ENCODE assay signal across 8 cellular contexts in genomic region chr4:138035781-138036258, GRCh38.
DNase-seq lines count a peak whose midpoint lies in the region; ATAC-seq and TF ChIP-seq lines count a peak whose summit lies in the region.

No MANE protein-coding gene starts in this region.

- no peak overlapping the region for H3K4me3 Mint-ChIP-seq in activated naive CD4-positive, alpha-beta T cell treated with anti-CD3 and anti-CD28 coated beads for 36 hours

- no peaks in the 10 kb centered on the region for H3K36me3 Mint-ChIP-seq in activated naive CD4-positive, alpha-beta T cell treated with anti-CD3 and anti-CD28 coated beads for 36 hours (ENCODE audit: low read depth)

- TF ChIP-seq CTCF in AG09309 (IDR thresholded peaks at IDR 0.05; ENCODE audit: control insufficient read depth, insufficient read depth, low read depth, low read length, missing control alignments) = peak; percentile 64

- H3K27ac Mint-ChIP-seq in activated naive CD4-positive, alpha-beta T cell treated with anti-CD3 and anti-CD28 coated beads for 36 hours = no peak overlapping the region

- intact Hi-C loops in activated naive CD4-positive, alpha-beta T cell treated with anti-CD3 and anti-CD28 coated beads for 36 hours (cut with micrococcal nuclease) = loop anchor here (1.0 to 2.0 kb wide), 4 partner anchors 54 to 835 kb away; no protein-coding TSS in a partner anchor

- H3K27me3 Mint-ChIP-seq in activated naive CD4-positive, alpha-beta T cell treated with anti-CD3 and anti-CD28 coated beads for 36 hours (ENCODE audit: low read depth) = no peaks in the 10 kb centered on the region

- no peak overlapping the region for H3K4me3 ChIP-seq in AG09309 (ENCODE audit: control insufficient read depth, low read depth, low read length)

- H3K4me1 Mint-ChIP-seq in activated naive CD4-positive, alpha-beta T cell treated with anti-CD3 and anti-CD28 coated beads for 36 hours (ENCODE audit: low read depth) = no peaks in the 10 kb centered on the region

- CTCF ChIA-PET in activated naive CD4-positive, alpha-beta T cell treated with anti-CD3 and anti-CD28 coated beads for 36 hours (lab: Charles Lee) = interaction anchor here (0.8 to 1.3 kb wide), 5 partner anchors 26 to 645 kb away, joined by 3 to 4 read pairs (median 3); no protein-coding TSS in a partner anchor

- no peak for DNase-seq in AG09309 (ENCODE audit: low read depth)
- peak; percentile 34 for DNase-seq in NCI-H1092 (lab: John Stamatoyannopoulos, UW)
- DNase-seq in T1000 (lab: John Stamatoyannopoulos, UW) = peak; percentile 11
- DNase-seq in foreskin melanocyte = peak; percentile 41
- peak; percentile 91 for DNase-seq in pons (ENCODE audit: low spot score)
- DNase-seq in activated naive CD4-positive, alpha-beta T cell treated with anti-CD3 and anti-CD28 coated beads for 36 hours = no peak

- peak; percentile 100 for ATAC-seq in GM18511 (IDR thresholded peaks at IDR 0.05; ENCODE audit: unreplicated experiment)
- peak; percentile 100 for ATAC-seq in HG02840 (IDR thresholded peaks at IDR 0.05; ENCODE audit: low FRiP score, unreplicated experiment)

- H3K9me3 Mint-ChIP-seq in activated naive CD4-positive, alpha-beta T cell treated with anti-CD3 and anti-CD28 coated beads for 36 hours = no peaks in the 10 kb centered on the region

Comparison
In these comparisons a context has a peak if more than half of its experiments do, and no peak if none do; other contexts are left out.
1. DNase-seq: peak in NCI-H1092 (single experiment), T1000 (single experiment), foreskin melanocyte (single experiment) and pons (single experiment); none in AG09309 (single experiment) and activated naive CD4-positive, alpha-beta T cell treated with anti-CD3 and anti-CD28 coated beads for 36 hours (single experiment).